In genomic region chr11:67248653-67249052, GRCh38 we compare ENCODE assay signal across 1 cellular context.
TF ChIP-seq lines count a peak whose summit lies in the region.

No MANE protein-coding gene starts in this region.

TF ChIP-seq in HepG2, 621 proteins besides CTCF, POLR2A, EP300 and RAD21 (continued from another document and continues in another):
- TF ChIP-seq ARID5B (CRISPR knock-in tag; IDR thresholded peaks at IDR 0.05): peak; percentile 52; the same call in 1 of the 2 replicates
- no peak for TF ChIP-seq CHD4 (IDR thresholded peaks at IDR 0.05; ENCODE audit: borderline replicate concordance, low read length)
- TF ChIP-seq, protein P1, sequence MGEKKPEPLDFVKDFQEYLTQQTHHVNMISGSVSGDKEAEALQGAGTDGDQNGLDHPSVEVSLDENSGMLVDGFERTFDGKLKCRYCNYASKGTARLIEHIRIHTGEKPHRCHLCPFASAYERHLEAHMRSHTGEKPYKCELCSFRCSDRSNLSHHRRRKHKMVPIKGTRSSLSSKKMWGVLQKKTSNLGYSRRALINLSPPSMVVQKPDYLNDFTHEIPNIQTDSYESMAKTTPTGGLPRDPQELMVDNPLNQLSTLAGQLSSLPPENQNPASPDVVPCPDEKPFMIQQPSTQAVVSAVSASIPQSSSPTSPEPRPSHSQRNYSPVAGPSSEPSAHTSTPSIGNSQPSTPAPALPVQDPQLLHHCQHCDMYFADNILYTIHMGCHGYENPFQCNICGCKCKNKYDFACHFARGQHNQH (CRISPR knock-in tag; IDR thresholded peaks at IDR 0.05): 0 out of 2 replicates have a peak, but pooled peaks have one; percentile 15
- peak; percentile 70 for TF ChIP-seq ZNF687 (CRISPR knock-in tag; IDR thresholded peaks at IDR 0.05)
- TF ChIP-seq, protein P2, sequence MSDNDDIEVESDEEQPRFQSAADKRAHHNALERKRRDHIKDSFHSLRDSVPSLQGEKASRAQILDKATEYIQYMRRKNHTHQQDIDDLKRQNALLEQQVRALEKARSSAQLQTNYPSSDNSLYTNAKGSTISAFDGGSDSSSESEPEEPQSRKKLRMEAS (IDR thresholded peaks at IDR 0.05): no peak
- TF ChIP-seq RARA (CRISPR knock-in tag; IDR thresholded peaks at IDR 0.05): peak; percentile 70
- no peak for TF ChIP-seq ZNF446 (CRISPR knock-in tag; IDR thresholded peaks at IDR 0.05)
- peak; percentile 47; the same call in 1 of the 2 replicates for TF ChIP-seq SALL1 (CRISPR knock-in tag; IDR thresholded peaks at IDR 0.05)
- TF ChIP-seq, protein P3, sequence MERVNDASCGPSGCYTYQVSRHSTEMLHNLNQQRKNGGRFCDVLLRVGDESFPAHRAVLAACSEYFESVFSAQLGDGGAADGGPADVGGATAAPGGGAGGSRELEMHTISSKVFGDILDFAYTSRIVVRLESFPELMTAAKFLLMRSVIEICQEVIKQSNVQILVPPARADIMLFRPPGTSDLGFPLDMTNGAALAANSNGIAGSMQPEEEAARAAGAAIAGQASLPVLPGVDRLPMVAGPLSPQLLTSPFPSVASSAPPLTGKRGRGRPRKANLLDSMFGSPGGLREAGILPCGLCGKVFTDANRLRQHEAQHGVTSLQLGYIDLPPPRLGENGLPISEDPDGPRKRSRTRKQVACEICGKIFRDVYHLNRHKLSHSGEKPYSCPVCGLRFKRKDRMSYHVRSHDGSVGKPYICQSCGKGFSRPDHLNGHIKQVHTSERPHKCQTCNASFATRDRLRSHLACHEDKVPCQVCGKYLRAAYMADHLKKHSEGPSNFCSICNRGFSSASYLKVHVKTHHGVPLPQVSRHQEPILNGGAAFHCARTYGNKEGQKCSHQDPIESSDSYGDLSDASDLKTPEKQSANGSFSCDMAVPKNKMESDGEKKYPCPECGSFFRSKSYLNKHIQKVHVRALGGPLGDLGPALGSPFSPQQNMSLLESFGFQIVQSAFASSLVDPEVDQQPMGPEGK (CRISPR knock-in tag; IDR thresholded peaks at IDR 0.05): 0 out of 2 replicates have a peak, but pooled peaks have one; percentile 28
- no peak for TF ChIP-seq ZNF660 (CRISPR knock-in tag; IDR thresholded peaks at IDR 0.05; ENCODE audit: borderline replicate concordance, low read depth)
- TF ChIP-seq PAWR (CRISPR knock-in tag; IDR thresholded peaks at IDR 0.05; ENCODE audit: borderline replicate concordance): no peak
- 0 out of 2 replicates have a peak, but pooled peaks have one; percentile 26 for TF ChIP-seq DMAP1 (CRISPR knock-in tag; IDR thresholded peaks at IDR 0.05)
- TF ChIP-seq ETV5 (CRISPR knock-in tag; IDR thresholded peaks at IDR 0.05; ENCODE audit: borderline replicate concordance): no peak
- peak; percentile 49; the same call in 1 of the 2 replicates for TF ChIP-seq HOXA3 (CRISPR knock-in tag; IDR thresholded peaks at IDR 0.05)
- TF ChIP-seq ZNF407 (CRISPR knock-in tag; IDR thresholded peaks at IDR 0.05; ENCODE audit: not compliant biosample characterization): no peak
- TF ChIP-seq TAF15 (IDR thresholded peaks at IDR 0.05; ENCODE audit: low read depth, low read length, poor library complexity, severe bottlenecking): no peak
- TF ChIP-seq ATF6 (CRISPR knock-in tag; conservative IDR thresholded peaks at IDR 0.05): no peak
- no peak for TF ChIP-seq ZNF331 (CRISPR knock-in tag; IDR thresholded peaks at IDR 0.05)
- TF ChIP-seq NFRKB (IDR thresholded peaks at IDR 0.05): no peak
- 0 out of 2 replicates have a peak, but pooled peaks have one; percentile 33 for TF ChIP-seq NR2F2 (IDR thresholded peaks at IDR 0.05; ENCODE audit: borderline replicate concordance, low read depth)
- 0 out of 2 replicates have a peak, but pooled peaks have one; percentile 38 for TF ChIP-seq ATF1 (CRISPR knock-in tag; IDR thresholded peaks at IDR 0.05)
- TF ChIP-seq SRSF1 (optimal IDR thresholded peaks at IDR 0.05; ENCODE audit: low read depth, low read length): no peak
- TF ChIP-seq RELA (CRISPR knock-in tag; IDR thresholded peaks at IDR 0.05): no peak
- TF ChIP-seq DPF2 (CRISPR knock-in tag; IDR thresholded peaks at IDR 0.05; ENCODE audit: borderline replicate concordance, low read depth): 0 out of 2 replicates have a peak, but pooled peaks have one; percentile 25
- TF ChIP-seq, protein P4, sequence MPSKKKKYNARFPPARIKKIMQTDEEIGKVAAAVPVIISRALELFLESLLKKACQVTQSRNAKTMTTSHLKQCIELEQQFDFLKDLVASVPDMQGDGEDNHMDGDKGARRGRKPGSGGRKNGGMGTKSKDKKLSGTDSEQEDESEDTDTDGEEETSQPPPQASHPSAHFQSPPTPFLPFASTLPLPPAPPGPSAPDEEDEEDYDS (CRISPR knock-in tag; IDR thresholded peaks at IDR 0.05): 0 out of 2 replicates have a peak, but pooled peaks have one; percentile 13
- no peak for TF ChIP-seq SNRNP70 (IDR thresholded peaks at IDR 0.05; ENCODE audit: low read depth, low read length)
- TF ChIP-seq CBFB (CRISPR knock-in tag; IDR thresholded peaks at IDR 0.05): no peak
- TF ChIP-seq RXRA (CRISPR knock-in tag; IDR thresholded peaks at IDR 0.05): peak; percentile 73; the same call in 1 of the 2 replicates
- TF ChIP-seq SAP130 (CRISPR knock-in tag; IDR thresholded peaks at IDR 0.05; ENCODE audit: low read depth): peak; percentile 57; the same call in 1 of the 2 replicates
- no peak for TF ChIP-seq ZNF280B (CRISPR knock-in tag; IDR thresholded peaks at IDR 0.05; ENCODE audit: borderline replicate concordance)
- no peak for TF ChIP-seq ZNF296 (CRISPR knock-in tag; conservative IDR thresholded peaks at IDR 0.05)
